8 cellular contexts compared by ENCODE assay signal in genomic region chr16:81076566-81077076, GRCh38. TPM values are rescaled to one million over a fixed set of nuclear protein-coding genes. Genes with fewer than 3 reads are reported as not detected.
DNase-seq lines count a peak whose midpoint lies in the region; FAIRE-seq and TF ChIP-seq lines count a peak whose summit lies in the region.

No MANE protein-coding gene starts in this region.

- DNase-seq in DMS79 (lab: John Stamatoyannopoulos, UW) (peak; percentile 72), H4 (ENCODE audit: low spot score) (peak; percentile 72), Kasumi-1 (lab: John Stamatoyannopoulos, UW) (peak; percentile 92 to 93), RCC 7860 (ENCODE audit: low spot score) (peak; percentile 70), activated T-helper 1 cell treated with Interleukin-2 at 50 U/mL for 16 hours (ENCODE audit: low read depth) (peak; percentile 79), fibroblast of the aortic adventitia (ENCODE audit: low read depth) (peak; percentile 81), neural crest cell (ENCODE audit: low read depth, low spot score) (peak; percentile 85), stomach (peak; percentile 92)

- H3K4me3 ChIP-seq in fibroblast of the aortic adventitia (ENCODE audit: low read depth, low read length) (peak overlapping the region; percentile 91), stomach (peak overlapping the region; percentile 64 to 77 (median 66))

- H3K27me3 Mint-ChIP-seq in neural crest cell (ENCODE audit: low read depth) = no peaks in the 10 kb centered on the region

- no peaks in the 10 kb centered on the region for H3K36me3 Mint-ChIP-seq in neural crest cell (ENCODE audit: low read depth)

- H3K27ac ChIP-seq in stomach = peak overlapping the region; percentile 91 to 95 (median 94)

- H3K4me3 Mint-ChIP-seq in neural crest cell = no peak overlapping the region

- peaks cover 8% of the 10 kb centered on the region for H3K4me1 Mint-ChIP-seq in neural crest cell

- H3K36me3 ChIP-seq in stomach = peaks cover 0 to 6% (median 0%) of the 10 kb centered on the region in 4 donors

- peaks cover 0 to 14% (median 9%) of the 10 kb centered on the region in 4 donors for H3K4me1 ChIP-seq in stomach

- H3K9me3 ChIP-seq in stomach = no peaks in the 10 kb centered on the region

- no peak for FAIRE-seq in RCC 7860 (lab: Jason Lieb, UNC)

- no peak for TF ChIP-seq POLR2A in stomach (IDR thresholded peaks at IDR 0.05)

- no peaks in the 10 kb centered on the region for H3K27me3 ChIP-seq in stomach

- H3K27ac Mint-ChIP-seq in neural crest cell (ENCODE audit: unreplicated experiment) = no peak overlapping the region

- TF ChIP-seq EP300 in stomach (IDR thresholded peaks at IDR 0.05) = no peak

- WGBS in stomach, 5 donors = 0 to 1% (median 1%) methylated on average over 25 to 27 of the region's 27 CpGs

- TF ChIP-seq CTCF in fibroblast of the aortic adventitia (IDR thresholded peaks at IDR 0.05; ENCODE audit: insufficient read depth, low read length) (no peak), neural crest cell (conservative IDR thresholded peaks at IDR 0.05) (no peak), stomach (IDR thresholded peaks at IDR 0.05) (no peak)

- H3K9me3 Mint-ChIP-seq in neural crest cell = no peaks in the 10 kb centered on the region

- intact Hi-C loops in stomach (cut with DNase I; ENCODE audit: low total_unique reads) = no loop called here

RNA-seq across cellular contexts. Expression of gene C16orf46, which starts 0.4 kb away (rescaled TPM):
- total RNA-seq in H4 (2014; rRNA removed; shearing (Covaris generic)) = 0.48 and 0.80 TPM in 2 replicates
- total RNA-seq in fibroblast of the aortic adventitia (ENCODE audit: low replicate concordance) (0.54 and 0.90 TPM in 2 replicates), neural crest cell (1.8 and 2.1 TPM in 2 replicates), stomach (under 1 TPM in 1 of 5 donors, not detected in 4; 0.73 TPM)
- polyA plus RNA-seq in stomach = 1 to 10 TPM in 1 of 3 donors, under 1 TPM in 2; 0.44 to 1.1 (median 0.50) TPM

RNA-seq across cellular contexts. Expression of gene GCSH, which starts 19.6 kb away (rescaled TPM):
- 38.5 and 50.2 TPM in 2 replicates for total RNA-seq in H4 (2014; rRNA removed; shearing (Covaris generic))
- total RNA-seq in fibroblast of the aortic adventitia (ENCODE audit: low replicate concordance) = 36.2 and 84.3 TPM in 2 replicates
- 79.2 and 87.0 TPM in 2 replicates for total RNA-seq in neural crest cell
- 10 to 100 TPM in 3 of 5 donors, 1 to 10 TPM in 2; 4.9 to 29.0 (median 22.5) TPM for total RNA-seq in stomach
- polyA plus RNA-seq in stomach = 10 to 100 TPM; 22.6 to 36.4 (median 29.4) TPM

RNA-seq across cellular contexts. Expression of gene ATMIN, which starts 41.0 kb away (rescaled TPM):
- 36.5 and 44.2 TPM in 2 replicates for total RNA-seq in H4 (2014; rRNA removed; shearing (Covaris generic))
- total RNA-seq in fibroblast of the aortic adventitia (ENCODE audit: low replicate concordance) (38.2 and 45.4 TPM in 2 replicates), neural crest cell (49.1 and 51.4 TPM in 2 replicates), stomach (100 to 1,000 TPM in 1 of 5 donors, 10 to 100 TPM in 2, 1 to 10 TPM in 2; 1.8 to 102 (median 30.9) TPM)
- 10 to 100 TPM in 2 of 3 donors, 1 to 10 TPM in 1; 9.6 to 17.9 (median 12.3) TPM for polyA plus RNA-seq in stomach

Comparison
In these comparisons a context has a peak if more than half of its experiments do, and no peak if none do; other contexts are left out.
1. Peak in every context shown above with its lines: DNase-seq, H3K4me3 ChIP-seq and H3K27ac ChIP-seq.